ENCODE assay signal across 8 cellular contexts in the genomic region with DNA sequence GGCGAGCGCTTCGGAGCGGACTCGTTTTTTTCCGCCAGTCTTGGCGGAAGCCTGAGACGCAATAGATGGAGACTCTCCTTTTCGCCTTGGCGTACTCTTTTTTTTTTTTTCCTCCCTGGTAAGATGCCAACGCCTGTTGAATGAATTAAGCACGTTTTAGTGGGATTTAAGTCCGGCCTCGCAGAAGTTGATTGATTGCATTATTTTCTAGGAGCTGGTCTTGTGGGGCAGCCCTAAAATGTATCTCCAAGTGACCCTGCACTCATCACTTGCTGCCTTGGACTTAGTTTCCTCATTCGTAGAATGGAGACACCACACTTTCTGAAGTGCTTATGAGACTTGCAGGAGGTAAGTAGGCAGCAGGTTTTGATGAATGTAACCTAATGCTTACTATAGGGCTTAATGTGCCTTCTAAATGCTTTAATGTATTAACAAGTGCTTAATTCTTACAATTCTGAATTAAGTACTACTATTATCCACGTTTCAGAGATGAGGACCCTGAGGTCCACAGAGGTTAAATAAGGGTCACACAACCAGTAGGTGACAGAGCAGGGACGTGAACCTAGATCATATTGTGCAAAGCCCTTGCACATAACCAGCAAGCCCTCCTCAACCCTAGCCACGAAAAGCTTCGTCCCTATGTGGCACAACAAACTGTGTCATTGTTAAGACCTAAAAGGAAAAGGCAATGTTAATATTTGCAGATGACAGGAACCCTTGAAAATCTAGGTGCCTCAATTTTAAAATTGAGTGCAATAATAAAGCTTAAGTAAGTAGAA. TPM values are rescaled to one million over a fixed set of nuclear protein-coding genes. Genes with fewer than 3 reads are reported as not detected.
DNase-seq lines count a peak whose midpoint lies in the region; ATAC-seq and TF ChIP-seq lines count a peak whose summit lies in the region.

No MANE protein-coding gene starts in this region.

- H3K36me3 Mint-ChIP-seq in activated B cell treated with CpG ODN at 0.5 μM for 24 hours (ENCODE audit: low read depth), result peaks cover 8% of the 10 kb centered on the region
- H3K36me3 Mint-ChIP-seq in stimulated activated memory B cell treated with anti-CD40 and anti-IgM and Interleukin-4, amounts not matched to agents 10 μg/mL and 1 μg/mL and 100 μg/mL, for 72 hours, result peaks cover 15% of the 10 kb centered on the region

- ATAC-seq in GM19328 (IDR thresholded peaks at IDR 0.05; ENCODE audit: unreplicated experiment) (peak; percentile 32), HG03354 (IDR thresholded peaks at IDR 0.05; ENCODE audit: poor library complexity, severe bottlenecking, unreplicated experiment) (peak; percentile 37), activated B cell treated with CpG ODN at 0.5 μM for 24 hours (ENCODE audit: low read depth) (peak; percentile 3)
- peak; percentile 42 for ATAC-seq in stimulated activated memory B cell treated with anti-CD40 and anti-IgM and Interleukin-4, amounts not matched to agents 10 μg/mL and 1 μg/mL and 100 μg/mL, for 72 hours

- H3K27me3 ChIP-seq in left ventricle myocardium inferior (ENCODE audit: low read depth), result no peaks in the 10 kb centered on the region

- no peaks in the 10 kb centered on the region for H3K9me3 ChIP-seq in left ventricle myocardium inferior (replicated peaks)

- intact Hi-C loops in activated B cell treated with CpG ODN at 0.5 μM for 24 hours (cut with micrococcal nuclease), result loop anchor here (1.0 to 10.0 kb wide), 4 partner anchors 33 to 1649 kb away; partner anchors contain the start of genes ABHD13, EFNB2 and LIG4
- intact Hi-C loops in left ventricle myocardium inferior (cut with micrococcal nuclease), result no loop called here

- H3K27ac ChIP-seq in C4-2B (peak overlapping the region; percentile 96), left ventricle myocardium inferior (replicated peaks) (peak overlapping the region; percentile 98)

- POLR2A ChIA-PET in activated B cell treated with CpG ODN at 0.5 μM for 24 hours (lab: Charles Lee), result interaction anchor here (0.6 to 2.2 kb wide), 6 partner anchors 10 to 1429 kb away, joined by 3 to 28 read pairs (median 4); partner anchors contain the start of gene EFNB2

- H3K4me3 Mint-ChIP-seq in activated B cell treated with CpG ODN at 0.5 μM for 24 hours, result peak overlapping the region; percentile 88
- peak overlapping the region; percentile 96 for H3K4me3 Mint-ChIP-seq in stimulated activated memory B cell treated with anti-CD40 and anti-IgM and Interleukin-4, amounts not matched to agents 10 μg/mL and 1 μg/mL and 100 μg/mL, for 72 hours

- no peaks in the 10 kb centered on the region for H3K36me3 ChIP-seq in left ventricle myocardium inferior

- H3K27ac Mint-ChIP-seq in activated B cell treated with CpG ODN at 0.5 μM for 24 hours, result peak overlapping the region; percentile 93
- H3K27ac Mint-ChIP-seq in stimulated activated memory B cell treated with anti-CD40 and anti-IgM and Interleukin-4, amounts not matched to agents 10 μg/mL and 1 μg/mL and 100 μg/mL, for 72 hours, result peak overlapping the region; percentile 98

- H3K4me1 Mint-ChIP-seq in activated B cell treated with CpG ODN at 0.5 μM for 24 hours, result peaks cover 48% of the 10 kb centered on the region
- peaks cover 43% of the 10 kb centered on the region for H3K4me1 Mint-ChIP-seq in stimulated activated memory B cell treated with anti-CD40 and anti-IgM and Interleukin-4, amounts not matched to agents 10 μg/mL and 1 μg/mL and 100 μg/mL, for 72 hours

- TF ChIP-seq CTCF in C4-2B (conservative IDR thresholded peaks at IDR 0.05), result no peak
- TF ChIP-seq CTCF in activated B cell treated with CpG ODN at 0.5 μM for 24 hours (IDR thresholded peaks at IDR 0.05), result no peak
- TF ChIP-seq CTCF in left ventricle myocardium inferior (IDR thresholded peaks at IDR 0.05; ENCODE audit: borderline replicate concordance), result no peak

- H3K27me3 Mint-ChIP-seq in activated B cell treated with CpG ODN at 0.5 μM for 24 hours, result no peaks in the 10 kb centered on the region
- H3K27me3 Mint-ChIP-seq in stimulated activated memory B cell treated with anti-CD40 and anti-IgM and Interleukin-4, amounts not matched to agents 10 μg/mL and 1 μg/mL and 100 μg/mL, for 72 hours, result no peaks in the 10 kb centered on the region

- DNase-seq in activated B cell treated with CpG ODN at 0.5 μM for 24 hours (no peak), left ventricle myocardium inferior (no peak), foreskin melanocyte (no peak), HuH-7 (ENCODE audit: low spot score) (no peak)

- H3K9me3 Mint-ChIP-seq in activated B cell treated with CpG ODN at 0.5 μM for 24 hours, result no peaks in the 10 kb centered on the region
- no peaks in the 10 kb centered on the region for H3K9me3 Mint-ChIP-seq in stimulated activated memory B cell treated with anti-CD40 and anti-IgM and Interleukin-4, amounts not matched to agents 10 μg/mL and 1 μg/mL and 100 μg/mL, for 72 hours

- CTCF ChIA-PET in activated B cell treated with CpG ODN at 0.5 μM for 24 hours (lab: Charles Lee), result interaction anchor here (1.3 kb wide), 1 partner anchor 31 kb away, joined by 4 read pairs; no protein-coding TSS in a partner anchor

- peaks cover 60% of the 10 kb centered on the region for H3K4me1 ChIP-seq in left ventricle myocardium inferior

- peak overlapping the region; percentile 95 for H3K4me3 ChIP-seq in left ventricle myocardium inferior

RNA-seq across cellular contexts. Expression of gene ARGLU1, which starts 0.5 kb away (rescaled TPM):
- total RNA-seq in activated B cell treated with CpG ODN at 0.5 μM for 24 hours (108 and 112 TPM in 2 replicates), left ventricle myocardium inferior (29.0 TPM)

RNA-seq across cellular contexts. Expression of gene EFNB2, which starts 33.0 kb away (rescaled TPM):
- total RNA-seq in activated B cell treated with CpG ODN at 0.5 μM for 24 hours (0.27 and 0.31 TPM in 2 replicates), left ventricle myocardium inferior (10.1 TPM)
